Comparison of ENCODE assay signal across 1 cellular context in genomic region chr1:94555091-94555490, GRCh38.
TF ChIP-seq lines count a peak whose summit lies in the region.

No MANE protein-coding gene starts in this region.

TF ChIP-seq in HEK293T, 16 proteins besides CTCF, POLR2A, EP300 and RAD21 (continued from another document):
- TF ChIP-seq PKNOX1 (IDR thresholded peaks at IDR 0.05) (no peak), BHLHE40 (IDR thresholded peaks at IDR 0.05; ENCODE audit: borderline replicate concordance) (no peak), HDGF (IDR thresholded peaks at IDR 0.05; ENCODE audit: borderline replicate concordance) (no peak), LEF1 (IDR thresholded peaks at IDR 0.05; ENCODE audit: borderline replicate concordance) (no peak), L3MBTL2 (conservative IDR thresholded peaks at IDR 0.05) (no peak), ARNT (IDR thresholded peaks at IDR 0.05) (no peak), SP1 (IDR thresholded peaks at IDR 0.05) (no peak)
